In genomic region chr10:100744136-100744979, GRCh38 we compare ENCODE assay signal across 8 cellular contexts. TPM values are rescaled to one million over a fixed set of nuclear protein-coding genes. Genes with fewer than 3 reads are reported as not detected.
A peak's percentile ranks its signal among the peaks of the same experiment; 100 is the strongest.
DNase-seq lines count a peak whose midpoint lies in the region; ATAC-seq, FAIRE-seq and TF ChIP-seq lines count a peak whose summit lies in the region.

No MANE protein-coding gene starts in this region.

- H2AFZ ChIP-seq in ACC112 (ENCODE audit: low read length, unreplicated experiment), result no peak overlapping the region
- no peak overlapping the region for H2AFZ ChIP-seq in mesenchymal stem cell (ENCODE audit: low read depth, low read length)

- H3K4me2 ChIP-seq in mesenchymal stem cell (ENCODE audit: low read length, poor library complexity, severe bottlenecking), result peak overlapping the region; percentile 1

- no peak overlapping the region for H4K8ac ChIP-seq in mesenchymal stem cell (ENCODE audit: low read length)

- in situ Hi-C loops in G401 (cut with HindIII; ENCODE audit: low sequenced_read_pairs), result no loop called here

- H3K9me3 ChIP-seq in mesenchymal stem cell (ENCODE audit: control insufficient read depth, low read length), result peaks cover 5% of the 10 kb centered on the region

- H3K27me3 Mint-ChIP-seq in activated B cell treated with CpG ODN at 0.5 μM for 24 hours, result peaks cover 67% of the 10 kb centered on the region

- peak overlapping the region; percentile 46 for H3K4me3 Mint-ChIP-seq in activated B cell treated with CpG ODN at 0.5 μM for 24 hours

- H3K4ac ChIP-seq in mesenchymal stem cell (ENCODE audit: low read depth in 1 of 2, low read length in 2 of 2), result no peak overlapping the region

- H3K4me3 ChIP-seq in ACC112 (ENCODE audit: low read depth, low read length) (peak overlapping the region; percentile 52), mesenchymal stem cell (ENCODE audit: insufficient read depth in 1 of 2, low read depth in 1 of 2, low read length in 2 of 2) (no peak overlapping the region)

- no peaks in the 10 kb centered on the region for H3K4me1 ChIP-seq in ACC112 (ENCODE audit: control insufficient read depth, insufficient read depth, low read length, unreplicated experiment)
- peaks cover 55% of the 10 kb centered on the region for H3K4me1 ChIP-seq in mesenchymal stem cell (ENCODE audit: control insufficient read depth, insufficient read depth, low read depth, low read length)

- H3K9ac ChIP-seq in mesenchymal stem cell (ENCODE audit: low read length), result no peak overlapping the region

- H3K18ac ChIP-seq in mesenchymal stem cell (ENCODE audit: low read depth in 1 of 2, low read length in 2 of 2), result no peak overlapping the region

- H3K14ac ChIP-seq in mesenchymal stem cell (ENCODE audit: low read length in 2 of 2), result no peak overlapping the region

- H4K91ac ChIP-seq in mesenchymal stem cell (ENCODE audit: low read length), result no peak overlapping the region

- H2AK5ac ChIP-seq in mesenchymal stem cell (ENCODE audit: low read length, severe bottlenecking), result no peak overlapping the region

- no peaks in the 10 kb centered on the region for H3K79me1 ChIP-seq in mesenchymal stem cell (replicated peaks; ENCODE audit: low read length, poor library complexity, severe bottlenecking)

- no peak overlapping the region for H2BK120ac ChIP-seq in mesenchymal stem cell (ENCODE audit: low read depth, low read length)

- DNase-seq in G401 (ENCODE audit: low spot score) (peak; percentile 33), activated B cell treated with CpG ODN at 0.5 μM for 24 hours (no peak), mesenchymal stem cell (no peak), DMS53 treated with DMSO at 0.1 percent for 48 hours (lab: John Stamatoyannopoulos, UW; ENCODE audit: unreplicated experiment) (no peak), H54 (ENCODE audit: insufficient read length, low spot score) (no peak)
- DNase-seq in activated CD4-positive, CD25-positive, alpha-beta regulatory T cell treated with anti-CD3 and anti-CD28 coated beads, Interleukin-2, amount 50 U/mL, for 72 hours, result no peak

- H2BK12ac ChIP-seq in mesenchymal stem cell (ENCODE audit: low read length in 2 of 2), result no peak overlapping the region

- intact Hi-C loops in activated B cell treated with CpG ODN at 0.5 μM for 24 hours (cut with micrococcal nuclease), result loop anchor here (5.0 to 10.0 kb wide), 4 partner anchors 130 to 483 kb away; partner anchors contain the start of genes LBX1 and TLX1

- no peaks in the 10 kb centered on the region for H3K9me3 Mint-ChIP-seq in activated B cell treated with CpG ODN at 0.5 μM for 24 hours

- 3% methylated on average over 63 of the region's 65 CpGs for WGBS in mesenchymal stem cell

- CTCF ChIA-PET in activated B cell treated with CpG ODN at 0.5 μM for 24 hours (lab: Charles Lee), result interaction anchor here (0.9 to 1.9 kb wide), 7 partner anchors 27 to 547 kb away, joined by 3 to 6 read pairs (median 3); no protein-coding TSS in a partner anchor

- H3K36me3 Mint-ChIP-seq in activated B cell treated with CpG ODN at 0.5 μM for 24 hours (ENCODE audit: low read depth), result no peaks in the 10 kb centered on the region

- no peak overlapping the region for H3K23ac ChIP-seq in mesenchymal stem cell (ENCODE audit: low read length in 2 of 2)

- H3K79me2 ChIP-seq in ACC112 (ENCODE audit: control insufficient read depth, insufficient read depth, low read length, unreplicated experiment), result no peaks in the 10 kb centered on the region

- H3K27ac ChIP-seq in ACC112 (ENCODE audit: low read depth, low read length) (no peak overlapping the region), mesenchymal stem cell (ENCODE audit: low read length, poor library complexity, severe bottlenecking) (no peak overlapping the region)

- no peak for TF ChIP-seq POLR2A in H54 (IDR thresholded peaks at IDR 0.05; ENCODE audit: low read depth, low read length)

- no peak overlapping the region for H3K27ac Mint-ChIP-seq in activated B cell treated with CpG ODN at 0.5 μM for 24 hours

- no peaks in the 10 kb centered on the region for H3K36me3 ChIP-seq in ACC112 (ENCODE audit: insufficient read depth, low read length)
- H3K36me3 ChIP-seq in mesenchymal stem cell (ENCODE audit: control insufficient read depth in 1 of 2, insufficient read depth in 2 of 2, low read depth in 1 of 2, low read length in 2 of 2), result no peaks in the 10 kb centered on the region

- POLR2A ChIA-PET in activated B cell treated with CpG ODN at 0.5 μM for 24 hours (lab: Charles Lee), result no interaction called here

- TF ChIP-seq CTCF in activated B cell treated with CpG ODN at 0.5 μM for 24 hours (IDR thresholded peaks at IDR 0.05), result no peak

- no peak for FAIRE-seq in H54 (lab: Jason Lieb, UNC)

- H3K27me3 ChIP-seq in ACC112 (ENCODE audit: insufficient read depth, low read length), result peaks cover 97% of the 10 kb centered on the region
- peaks cover 91 to 93% of the 10 kb centered on the region in 2 experiments for H3K27me3 ChIP-seq in mesenchymal stem cell (ENCODE audit: control insufficient read depth in 1 of 2, insufficient read depth in 1 of 2, low read length in 2 of 2)

- no peak overlapping the region for H2BK5ac ChIP-seq in mesenchymal stem cell (ENCODE audit: low read depth, low read length, poor library complexity, severe bottlenecking)

- H2BK15ac ChIP-seq in mesenchymal stem cell (ENCODE audit: low read depth, poor library complexity, severe bottlenecking), result peak overlapping the region; percentile 33

- ATAC-seq in activated B cell treated with CpG ODN at 0.5 μM for 24 hours (ENCODE audit: low read depth), result no peak
- ATAC-seq in GM21447 (IDR thresholded peaks at IDR 0.05; ENCODE audit: unreplicated experiment), result no peak

- peaks cover 58% of the 10 kb centered on the region for H3K4me1 Mint-ChIP-seq in activated B cell treated with CpG ODN at 0.5 μM for 24 hours

RNA-seq across cellular contexts. Expression of gene PAX2, which starts 1.0 kb away (rescaled TPM):
- 0.20 and 2.2 TPM in 2 replicates for total RNA-seq in G401 (2014; rRNA removed; shearing (Covaris generic))
- not detected in 2 replicates for total RNA-seq in activated B cell treated with CpG ODN at 0.5 μM for 24 hours
- not detected for polyA plus RNA-seq in mesenchymal stem cell (2013, experiment 1 of 2)
- not detected for polyA plus RNA-seq in mesenchymal stem cell (2013, experiment 2 of 2)
